In genomic region chr14:67674480-67675218, GRCh38 we compare ENCODE assay signal across 8 cellular contexts. TPM values are rescaled to one million over a fixed set of nuclear protein-coding genes. Genes with fewer than 3 reads are reported as not detected.
DNase-seq lines count a peak whose midpoint lies in the region; ATAC-seq and TF ChIP-seq lines count a peak whose summit lies in the region.

VTI1B (minus strand) TSS chr14:67674632; CDS start chr14:67674489, 143 bp downstream.

- DNase-seq in NCI-H1417 treated with DMSO at 0.1 percent for 48 hours (lab: John Stamatoyannopoulos, UW) (peak; percentile 37), adrenal gland (peak; percentile 70 to 79 (median 77)), left cardiac atrium (peak; percentile 86), progenitor cell of endocrine pancreas (ENCODE audit: low spot score, unreplicated experiment) (peak; percentile 62), ureter (ENCODE audit: low spot score) (peak; percentile 77)

- H3K4me3 ChIP-seq in adrenal gland = peak within 1 kb of the TSS; percentile 69 to 92 (median 80)

- no peaks in the 10 kb centered on the region for H3K27me3 Mint-ChIP-seq in progenitor cell of endocrine pancreas

- H3K36me3 ChIP-seq in adrenal gland (replicated peaks in 1 of 2) = peaks cover 0 to 15% of the 10 kb centered on the region in 2 donors

- TF ChIP-seq POLR2A in GM15510 (IDR thresholded peaks at IDR 0.05; ENCODE audit: borderline replicate concordance, extremely low read depth, insufficient read length) (peak; percentile 79), adrenal gland (IDR thresholded peaks at IDR 0.05) (peak; percentile 27 to 40)

- TF ChIP-seq CTCF in adrenal gland (IDR thresholded peaks at IDR 0.05) = peak in 1 of 6 experiments; percentile 1
- no peak for TF ChIP-seq CTCF in progenitor cell of endocrine pancreas (IDR thresholded peaks at IDR 0.05; ENCODE audit: unreplicated experiment)

- WGBS in adrenal gland, 4 donors = 0 to 1% (median 0%) methylated on average over 1 to 87 of the region's 87 CpGs

- no peaks in the 10 kb centered on the region for H3K9me3 Mint-ChIP-seq in progenitor cell of endocrine pancreas (ENCODE audit: low read depth)

- H3K9me3 ChIP-seq in adrenal gland (replicated peaks in 1 of 3) = no peaks in the 10 kb centered on the region

- peaks cover 16 to 43% of the 10 kb centered on the region in 2 donors for H3K4me1 ChIP-seq in adrenal gland (replicated peaks in 1 of 2)

- H3K4me1 Mint-ChIP-seq in progenitor cell of endocrine pancreas (ENCODE audit: low read depth) = peaks cover 18% of the 10 kb centered on the region

- H3K27ac Mint-ChIP-seq in progenitor cell of endocrine pancreas = peak within 1 kb of the TSS; percentile 98

- ATAC-seq in HG02840 (IDR thresholded peaks at IDR 0.05; ENCODE audit: low FRiP score, unreplicated experiment) (peak; percentile 86), left cardiac atrium (peak; percentile 97 to 98)

- intact Hi-C loops in T-helper 1 cell treated with Interleukin-12 subunit alpha and Interleukin-12 subunit beta and Interleukin-4 antibody, amounts not matched to agents 30 ng/mL and 1 ng/mL, for 36 hours (cut with micrococcal nuclease) = loop anchor here (1.0 to 2.0 kb wide), 5 partner anchors 21 to 314 kb away; partner anchors contain the start of genes ARG2, EIF2S1, PIGH and RDH11
- intact Hi-C loops in adrenal gland (cut with DNase I) = loop anchor here in 1 of 2 donors (5.0 kb wide), 1 partner anchor 57 kb away; the partner anchor contains the start of gene ARG2
- intact Hi-C loops in left cardiac atrium (cut with DNase I) = no loop called here

- no peaks in the 10 kb centered on the region for H3K27me3 ChIP-seq in adrenal gland

- H3K4me3 Mint-ChIP-seq in progenitor cell of endocrine pancreas (ENCODE audit: low read depth) = peak within 1 kb of the TSS; percentile 85

- peaks cover 11% of the 10 kb centered on the region for H3K36me3 Mint-ChIP-seq in progenitor cell of endocrine pancreas (ENCODE audit: insufficient read depth)

- peak within 1 kb of the TSS; percentile 89 to 98 (median 97) for H3K27ac ChIP-seq in adrenal gland

RNA-seq across cellular contexts. Expression of gene VTI1B, which starts in this region (rescaled TPM):
- 72.9 and 77.0 TPM in 2 replicates for total RNA-seq in T-helper 1 cell treated with Interleukin-12 subunit alpha and Interleukin-12 subunit beta and Interleukin-4 antibody, amounts not matched to agents 30 ng/mL and 1 ng/mL, for 36 hours
- total RNA-seq in adrenal gland (100 to 1,000 TPM in 2 of 8 donors, 10 to 100 TPM in 6; 52.2 to 108 (median 86.0) TPM), left cardiac atrium (100 to 1,000 TPM; 122 to 139 TPM), progenitor cell of endocrine pancreas (88.5 and 99.0 TPM in 2 replicates), ureter (108 TPM)
- 10 to 100 TPM; 54.6 to 79.3 (median 68.0) TPM for polyA plus RNA-seq in adrenal gland

Comparison
In these comparisons a context has a peak if more than half of its experiments do, and no peak if none do; other contexts are left out.
1. Peak in every context shown above with its lines: DNase-seq, ATAC-seq, H3K4me3 ChIP-seq and H3K27ac ChIP-seq.